ENCODE assay signal across 8 cellular contexts in genomic region chr2:68031546-68032160, GRCh38. TPM values are rescaled to one million over a fixed set of nuclear protein-coding genes. Genes with fewer than 3 reads are reported as not detected.
A peak's percentile ranks its signal among the peaks of the same experiment; 100 is the strongest.
DNase-seq lines count a peak whose midpoint lies in the region; ATAC-seq and TF ChIP-seq lines count a peak whose summit lies in the region.

No MANE protein-coding gene starts in this region.

- intact Hi-C loops in activated naive CD4-positive, alpha-beta T cell treated with anti-CD3 and anti-CD28 coated beads for 36 hours (cut with micrococcal nuclease): loop anchor here (1.0 to 2.0 kb wide), 4 partner anchors 185 to 1603 kb away; no protein-coding TSS in a partner anchor

- H3K4ac ChIP-seq in mesendoderm (ENCODE audit: low read depth, low read length): no peak overlapping the region

- H3K56ac ChIP-seq in mesendoderm (ENCODE audit: low read length): no peak overlapping the region

- ATAC-seq in GM19351 (IDR thresholded peaks at IDR 0.05; ENCODE audit: unreplicated experiment): peak; percentile 92

- no peak overlapping the region for H3K18ac ChIP-seq in mesendoderm (ENCODE audit: low read length)

- in situ Hi-C loops in Caki2 (cut with HindIII; ENCODE audit: low pct_unique_long_range_greater_than_20kb, low sequenced_read_pairs): no loop called here

- H3K27me3 Mint-ChIP-seq in chondrocyte (ENCODE audit: low read depth): no peaks in the 10 kb centered on the region
- no peaks in the 10 kb centered on the region for H3K27me3 Mint-ChIP-seq in activated naive CD4-positive, alpha-beta T cell treated with anti-CD3 and anti-CD28 coated beads for 36 hours (ENCODE audit: low read depth)

- H3K36me3 ChIP-seq in mesendoderm (ENCODE audit: control insufficient read depth, insufficient read depth, low read length): no peaks in the 10 kb centered on the region

- H3K36me3 Mint-ChIP-seq in chondrocyte (ENCODE audit: low read depth): no peaks in the 10 kb centered on the region
- no peaks in the 10 kb centered on the region for H3K36me3 Mint-ChIP-seq in activated naive CD4-positive, alpha-beta T cell treated with anti-CD3 and anti-CD28 coated beads for 36 hours (ENCODE audit: low read depth)

- no peak overlapping the region for H3K23ac ChIP-seq in mesendoderm (ENCODE audit: low read length)

- no peaks in the 10 kb centered on the region for H3K79me1 ChIP-seq in mesendoderm (ENCODE audit: low read length)

- peak; percentile 38 for DNase-seq in Caki2 (ENCODE audit: low read depth)
- DNase-seq in HT-29 (ENCODE audit: low spot score): peak; percentile 67
- DNase-seq in NCI-H82 treated with DMSO at 0.1 percent for 48 hours (lab: John Stamatoyannopoulos, UW; ENCODE audit: unreplicated experiment): peak; percentile 41
- DNase-seq in chondrocyte (ENCODE audit: low spot score): no peak
- DNase-seq in mesendoderm: peak; percentile 46
- DNase-seq in stimulated activated naive CD4-positive, alpha-beta T cell treated with Interleukin-2 at 50 U/mL for 16 hours (lab: John Stamatoyannopoulos, UW): no peak
- no peak for DNase-seq in activated naive CD4-positive, alpha-beta T cell treated with anti-CD3 and anti-CD28 coated beads for 36 hours

- no peak overlapping the region for H3K4me2 ChIP-seq in mesendoderm (ENCODE audit: low read length)

- no peak overlapping the region for H4K8ac ChIP-seq in mesendoderm (ENCODE audit: low read depth, low read length)

- peak; percentile 94 for TF ChIP-seq CTCF in chondrocyte (IDR thresholded peaks at IDR 0.05)

- CTCF ChIA-PET in activated naive CD4-positive, alpha-beta T cell treated with anti-CD3 and anti-CD28 coated beads for 36 hours (lab: Charles Lee): interaction anchor here (0.7 to 1.3 kb wide), 7 partner anchors 45 to 776 kb away, joined by 3 to 5 read pairs (median 4); no protein-coding TSS in a partner anchor

- H3K4me1 ChIP-seq in mesendoderm (ENCODE audit: control insufficient read depth, low read depth, low read length): no peaks in the 10 kb centered on the region

- no peak overlapping the region for H3K27ac Mint-ChIP-seq in chondrocyte (ENCODE audit: unreplicated experiment)
- no peak overlapping the region for H3K27ac Mint-ChIP-seq in activated naive CD4-positive, alpha-beta T cell treated with anti-CD3 and anti-CD28 coated beads for 36 hours

- H3K27me3 ChIP-seq in mesendoderm (ENCODE audit: insufficient read depth, low read length, poor library complexity): no peaks in the 10 kb centered on the region

- no CpG with 5 or more reads among the region's 2 CpGs for WGBS in mesendoderm (ENCODE audit: extremely low coverage, insufficient coverage, low lambda C conversion rate)

- H3K79me2 ChIP-seq in mesendoderm (ENCODE audit: control insufficient read depth, insufficient read depth, low read length): no peaks in the 10 kb centered on the region

- no peak overlapping the region for H2BK15ac ChIP-seq in mesendoderm (replicated peaks; ENCODE audit: low read depth)

- no peak overlapping the region for H2AK5ac ChIP-seq in mesendoderm (ENCODE audit: low read length)

- H2BK5ac ChIP-seq in mesendoderm (ENCODE audit: low read length): no peak overlapping the region

- no peaks in the 10 kb centered on the region for H3K9me3 Mint-ChIP-seq in chondrocyte (ENCODE audit: low read depth)
- no peaks in the 10 kb centered on the region for H3K9me3 Mint-ChIP-seq in activated naive CD4-positive, alpha-beta T cell treated with anti-CD3 and anti-CD28 coated beads for 36 hours

- no peak overlapping the region for H3K27ac ChIP-seq in mesendoderm (ENCODE audit: low read depth, low read length)

- H3K4me3 ChIP-seq in mesendoderm (ENCODE audit: low read length): no peak overlapping the region

- H4K5ac ChIP-seq in mesendoderm (ENCODE audit: low read length): no peak overlapping the region

- peaks cover 4% of the 10 kb centered on the region for H3K4me1 Mint-ChIP-seq in chondrocyte (ENCODE audit: low read depth)
- H3K4me1 Mint-ChIP-seq in activated naive CD4-positive, alpha-beta T cell treated with anti-CD3 and anti-CD28 coated beads for 36 hours (ENCODE audit: low read depth): no peaks in the 10 kb centered on the region

- H2BK120ac ChIP-seq in mesendoderm (ENCODE audit: low read depth, low read length): no peak overlapping the region

- H3K4me3 Mint-ChIP-seq in chondrocyte (ENCODE audit: unreplicated experiment): no peak overlapping the region
- no peak overlapping the region for H3K4me3 Mint-ChIP-seq in activated naive CD4-positive, alpha-beta T cell treated with anti-CD3 and anti-CD28 coated beads for 36 hours

- H3K9ac ChIP-seq in mesendoderm (ENCODE audit: low read length): no peak overlapping the region

RNA-seq across cellular contexts. Expression of gene C1D, which starts 31.2 kb away (rescaled TPM):
- 41.3 and 56.0 TPM in 2 replicates for total RNA-seq in Caki2 (2014; rRNA removed; shearing (Covaris generic); ENCODE audit: low replicate concordance)
- 13.8 and 13.9 TPM in 2 replicates for total RNA-seq in HT-29 (2014; rRNA removed; shearing (Covaris generic))
- 11.9 to 16.2 TPM (median 13.7 TPM) in 3 replicates for total RNA-seq in chondrocyte
- polyA plus RNA-seq in mesendoderm (2013, experiment 1 of 2): 30.5 TPM
- polyA plus RNA-seq in mesendoderm (2013, experiment 2 of 2): 30.7 TPM
- 10 to 100 TPM; 19.0 to 21.4 TPM for total RNA-seq in activated naive CD4-positive, alpha-beta T cell treated with anti-CD3 and anti-CD28 coated beads for 36 hours

Comparison
In these comparisons a context has a peak if more than half of its experiments do, and no peak if none do; other contexts are left out.
1. DNase-seq: peak in Caki2 (single experiment), HT-29 (single experiment), NCI-H82 treated with DMSO at 0.1 percent for 48 hours (single experiment) and mesendoderm (single experiment); none in chondrocyte (single experiment), stimulated activated naive CD4-positive, alpha-beta T cell treated with Interleukin-2 at 50 U/mL for 16 hours (single experiment) and activated naive CD4-positive, alpha-beta T cell treated with anti-CD3 and anti-CD28 coated beads for 36 hours (single experiment).